In the genomic region with DNA sequence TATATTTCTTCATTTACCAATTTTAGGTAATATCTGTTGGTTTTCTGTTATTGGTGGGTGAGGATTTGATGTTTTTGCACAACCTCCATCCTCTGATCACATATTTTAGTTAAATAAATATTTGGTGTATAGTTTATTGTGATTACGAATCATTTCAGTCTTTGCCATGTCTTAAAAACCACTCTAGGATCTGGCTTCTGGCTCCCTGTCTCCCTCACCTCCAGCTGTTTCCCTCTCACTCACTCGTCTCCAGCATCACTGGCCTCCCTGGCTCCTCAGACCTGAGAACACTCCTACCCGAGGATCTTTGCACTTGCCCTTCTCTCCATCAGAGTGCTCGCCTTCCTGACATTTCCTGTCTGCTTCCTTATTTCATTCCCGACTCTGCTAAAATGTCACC, we compare ENCODE assay signal across 35 cellular contexts. TPM values are rescaled to one million over a fixed set of nuclear protein-coding genes. Genes with fewer than 3 reads are reported as not detected.
"Had no signal": no experiment of that assay in that cellular context is flagged by ENCODE, and none has a peak within 500 bp of the region (broad histone marks: within the 10 kb centered on the region; RNA-seq: fewer than 3 reads in every experiment).

No MANE protein-coding gene starts in this region.

- H3K4me2 ChIP-seq: KMS-11, PC-9 had no signal

- H3K27ac ChIP-seq: ascending aorta, cardiac muscle cell, KMS-11, PC-9, RWPE1 had no signal

- H3K9me3 ChIP-seq: ascending aorta had no signal

- FAIRE-seq: RCC 7860 had no signal

- H3K4me3 ChIP-seq: ascending aorta, cardiac muscle cell, PC-9 had no signal

- H3K4me1 ChIP-seq: ascending aorta had no signal

- DNase-seq: activated CD4-positive, alpha-beta T cell treated with anti-CD3 and anti-CD28 coated beads for 36 hours; activated CD4-positive, alpha-beta T cell treated with anti-CD3 and anti-CD28 coated beads, Interleukin-2, amount 10 ng/mL, durations not matched to agents 7 days and 5 days; activated CD4-positive, alpha-beta T cell treated with anti-CD3 and anti-CD28 coated beads, Interleukin-2, amount 50 U/mL, for 48 hours; activated CD8-positive, alpha-beta T cell treated with anti-CD3 and anti-CD28 coated beads, Interleukin-2, amount 10 ng/mL, durations not matched to agents 7 days and 5 days; activated gamma-delta T cell; activated naive CD4-positive, alpha-beta T cell treated with Interleukin-2 at 50 U/mL for 16 hours; activated naive CD8-positive, alpha-beta T cell treated with anti-CD3 and anti-CD28 coated beads, Interleukin-2, amount 10 ng/mL, durations not matched to agents 7 days and 5 days; activated T-cell treated with anti-CD3 and anti-CD28 coated beads, Interleukin-2, amount 50 U/mL, for 24 hours; amygdala; MM.1S; MV-4-11; NCI-H1092; NCI-H1417; NCI-H146; NCI-H187; NCI-H2029 treated with DMSO at 0.1 percent for 48 hours; NCI-H2107; NCI-H2171; NCI-H345; NCI-H510A; NCI-H526; NCI-H748 treated with DMSO at 0.1 percent for 48 hours; NK-92 treated with Interleukin-12 subunit alpha and Interleukin-12 subunit beta, amount 100 ng/mL, for 24 hours; PC-9; SIG-M5; T-helper 1 cell; T1000 had no signal

- H3K9ac ChIP-seq: KMS-11 had no signal

- ATAC-seq: activated CD4-positive, alpha-beta T cell treated with anti-CD3 and anti-CD28 coated beads for 36 hours; activated CD4-positive, CD25-positive, alpha-beta regulatory T cell treated with anti-CD3 and anti-CD28 coated beads, Interleukin-2, amount 50 U/mL, for 24 hours; activated CD8-positive, alpha-beta T cell treated with anti-CD3 and anti-CD28 coated beads, Interleukin-2, amount 10 ng/mL, durations not matched to agents 7 days and 5 days; Right ventricle myocardium inferior; SK-N-SH treated with all-trans-retinoic acid at 6 μM for 48 hours had no signal

- H2AFZ ChIP-seq: PC-9 had no signal

- H3K27me3 ChIP-seq: ascending aorta, cardiac muscle cell had no signal

- H3K36me3 ChIP-seq: ascending aorta, cardiac muscle cell had no signal

RNA-seq across cellular contexts. Expression of gene SMKR1, which starts 58.5 kb away (rescaled TPM):
- total RNA-seq: ascending aorta, cardiac muscle cell, Right ventricle myocardium inferior had no signal
